6 cellular contexts compared by ENCODE assay signal in genomic region chr15:29664406-29664805, GRCh38.
"Had no signal": no experiment of that assay in that cellular context is flagged by ENCODE, and none has a peak within 500 bp of the region (broad histone marks: within the 10 kb centered on the region; RNA-seq: fewer than 3 reads in every experiment).

No MANE protein-coding gene starts in this region.

- H3K27ac ChIP-seq: GM23248, HL-60 had no signal

- DNase-seq: GM23248, H9, HCEC 1CT, KBM-7 had no signal

- ATAC-seq: HepG2 had no signal

- H3K9ac ChIP-seq: GM23248 had no signal

- H3K4me3 ChIP-seq: GM23248 had no signal
